Comparison of ENCODE assay signal across 27 cellular contexts in genomic region chrX:152658302-152658701, GRCh38. TPM values are rescaled to one million over a fixed set of nuclear protein-coding genes. Genes with fewer than 3 reads are reported as not detected.
DNase-seq lines count a peak whose midpoint lies in the region; ATAC-seq and TF ChIP-seq lines count a peak whose summit lies in the region.
"Had no signal": no experiment of that assay in that cellular context is flagged by ENCODE, and none has a peak within 500 bp of the region (broad histone marks: within the 10 kb centered on the region; RNA-seq: fewer than 3 reads in every experiment).

No MANE protein-coding gene starts in this region.

- H4K20me1 ChIP-seq in OCI-LY3 (ENCODE audit: insufficient read depth, low read length): no peaks in the 10 kb centered on the region

- H3K9me3 ChIP-seq in BE2C: no peaks in the 10 kb centered on the region
- H3K9me3 ChIP-seq in OCI-LY3 (ENCODE audit: insufficient read depth, low read length): no peaks in the 10 kb centered on the region
- H3K9me3 ChIP-seq: ascending aorta, gastrocnemius medialis, SJCRH30 had no signal

- no peak overlapping the region for H3K27ac ChIP-seq in OCI-LY3 (ENCODE audit: low read length)
- H3K27ac ChIP-seq: ascending aorta, gastrocnemius medialis, SJCRH30 had no signal

- H3K27me3 Mint-ChIP-seq in endothelial cell (ENCODE audit: unreplicated experiment): no peaks in the 10 kb centered on the region
- H3K27me3 Mint-ChIP-seq in chondrocyte (ENCODE audit: low read depth): no peaks in the 10 kb centered on the region

- no peak for ATAC-seq in Right ventricle myocardium inferior
- no peak for ATAC-seq in GM21576 (IDR thresholded peaks at IDR 0.05; ENCODE audit: unreplicated experiment)
- ATAC-seq: gastrocnemius medialis; stimulated activated naive CD8-positive, alpha-beta T cell treated with anti-CD3 and anti-CD28 coated beads, Interleukin-15, Interleukin-2, amounts not matched to agents 100 U/mL and 50 U/mL, for 24 hours had no signal

- H3K4me1 ChIP-seq in BE2C (no peaks in the 10 kb centered on the region), OCI-LY3 (ENCODE audit: low read length) (no peaks in the 10 kb centered on the region; the same call in 1 of the 2 replicates)
- H3K4me1 ChIP-seq: ascending aorta, gastrocnemius medialis, SJCRH30 had no signal

- H3K4me3 Mint-ChIP-seq in endothelial cell (ENCODE audit: unreplicated experiment): no peak overlapping the region
- no peak overlapping the region for H3K4me3 Mint-ChIP-seq in chondrocyte (ENCODE audit: unreplicated experiment)
- H3K4me3 Mint-ChIP-seq: activated naive CD8-positive, alpha-beta T cell; central memory CD8-positive, alpha-beta T cell had no signal

- no peak overlapping the region for H3K4me2 ChIP-seq in OCI-LY3 (ENCODE audit: low read length)

- H3K27me3 ChIP-seq in BE2C (no peaks in the 10 kb centered on the region), OCI-LY3 (ENCODE audit: low read depth, low read length) (no peaks in the 10 kb centered on the region)
- H3K27me3 ChIP-seq: ascending aorta, gastrocnemius medialis, SJCRH30 had no signal

- TF ChIP-seq CTCF in BE2C (IDR thresholded peaks at IDR 0.05; ENCODE audit: low read depth, low read length): peak; percentile 29
- TF ChIP-seq CTCF in GM20000 (IDR thresholded peaks at IDR 0.05; ENCODE audit: extremely low read depth, missing control alignments): peak; percentile 5
- peak; percentile 22; the same call in 1 of the 2 replicates for TF ChIP-seq CTCF in OCI-LY3 (IDR thresholded peaks at IDR 0.05; ENCODE audit: low read depth, low read length)
- TF ChIP-seq CTCF in endothelial cell (IDR thresholded peaks at IDR 0.05; ENCODE audit: unreplicated experiment): no peak
- no peak for TF ChIP-seq CTCF in chondrocyte (IDR thresholded peaks at IDR 0.05)

- no peak overlapping the region for H3K9ac ChIP-seq in OCI-LY3 (ENCODE audit: low read length)

- H3K4me1 Mint-ChIP-seq in endothelial cell (ENCODE audit: unreplicated experiment): no peaks in the 10 kb centered on the region
- H3K4me1 Mint-ChIP-seq in chondrocyte (ENCODE audit: low read depth): no peaks in the 10 kb centered on the region
- H3K4me1 Mint-ChIP-seq: central memory CD8-positive, alpha-beta T cell had no signal

- intact Hi-C loops in Right ventricle myocardium inferior (cut with DNase I): no loop called here

- no peaks in the 10 kb centered on the region for H3K79me2 ChIP-seq in OCI-LY3 (ENCODE audit: low read length)

- H3K36me3 Mint-ChIP-seq in endothelial cell (ENCODE audit: low read depth, unreplicated experiment): no peaks in the 10 kb centered on the region
- no peaks in the 10 kb centered on the region for H3K36me3 Mint-ChIP-seq in chondrocyte (ENCODE audit: low read depth)
- H3K36me3 Mint-ChIP-seq: activated naive CD8-positive, alpha-beta T cell had no signal

- no peak for DNase-seq in BE2C
- no peak for DNase-seq in GM20000 (ENCODE audit: low spot score)
- peak; percentile 25 for DNase-seq in endothelial cell (ENCODE audit: low spot score)
- no peak for DNase-seq in chondrocyte (ENCODE audit: low spot score)
- DNase-seq in Right ventricle myocardium inferior (ENCODE audit: missing footprints): no peak
- DNase-seq in SK-N-DZ (ENCODE audit: low spot score): no peak
- DNase-seq: activated CD4-positive, alpha-beta T cell treated with anti-CD3 and anti-CD28 coated beads, Interleukin-2, amount 50 U/mL, for 1 hour; effector CD4-positive, alpha-beta T cell; gastrocnemius medialis; kidney glomerular epithelial cell; NCI-H1436 treated with DMSO at 0.1 percent for 48 hours; NCI-H2171 treated with DMSO at 0.1 percent for 48 hours; nucleus accumbens; OCI-M1; SJCRH30; stimulated activated CD4-positive, alpha-beta T cell treated with anti-CD3 and anti-CD28 coated beads, Interleukin-4, amount 100 ng/mL, for 24 hours; stimulated activated naive CD8-positive, alpha-beta T cell treated with anti-CD3 and anti-CD28 coated beads, Interleukin-15, Interleukin-2, amounts not matched to agents 100 U/mL and 50 U/mL, for 24 hours had no signal

- H3K36me3 ChIP-seq in BE2C (no peaks in the 10 kb centered on the region), OCI-LY3 (replicated peaks; ENCODE audit: low read depth, low read length) (no peaks in the 10 kb centered on the region)
- H3K36me3 ChIP-seq: ascending aorta, gastrocnemius medialis, SJCRH30 had no signal

- H3K27ac Mint-ChIP-seq in endothelial cell (ENCODE audit: unreplicated experiment) (no peak overlapping the region), chondrocyte (ENCODE audit: unreplicated experiment) (no peak overlapping the region)
- H3K27ac Mint-ChIP-seq: activated naive CD8-positive, alpha-beta T cell had no signal

- H2AFZ ChIP-seq in OCI-LY3 (ENCODE audit: low read depth, low read length): no peak overlapping the region

- H3K4me3 ChIP-seq in BE2C (ENCODE audit: low read depth, low read length) (no peak overlapping the region), OCI-LY3 (ENCODE audit: low read length) (no peak overlapping the region)
- H3K4me3 ChIP-seq: ascending aorta, gastrocnemius medialis, SJCRH30 had no signal

- H3K9me3 Mint-ChIP-seq in endothelial cell (ENCODE audit: unreplicated experiment): no peaks in the 10 kb centered on the region
- peaks cover 19% of the 10 kb centered on the region for H3K9me3 Mint-ChIP-seq in chondrocyte (ENCODE audit: low read depth)
- H3K9me3 Mint-ChIP-seq: central memory CD8-positive, alpha-beta T cell had no signal

RNA-seq across cellular contexts. Expression of gene GABRQ, which starts 20.6 kb away (rescaled TPM):
- 0.28 TPM for polyA plus RNA-seq in BE2C (2012; ENCODE audit: insufficient read depth, insufficient read length, low read depth)
- 0.41 TPM for total RNA-seq in endothelial cell (ENCODE audit: unreplicated experiment)
- not detected in 3 replicates for total RNA-seq in chondrocyte
- total RNA-seq in Right ventricle myocardium inferior: not detected
- polyA plus RNA-seq in SK-N-DZ (2014; cell fraction: cytosol; rRNA removed): 1.4 and 1.9 TPM in 2 replicates
- 0.88 and 1.2 TPM in 2 replicates for polyA plus RNA-seq in SK-N-DZ (2014; cell fraction: nucleus; rRNA removed)
- total RNA-seq: ascending aorta, gastrocnemius medialis, lung microvascular endothelial cell had no signal

RNA-seq across cellular contexts. Expression of gene MAGEA3, which starts 40.3 kb away (rescaled TPM):
- not detected for polyA plus RNA-seq in BE2C (2012; ENCODE audit: insufficient read depth, insufficient read length, low read depth)
- not detected for total RNA-seq in endothelial cell (ENCODE audit: unreplicated experiment)
- total RNA-seq in chondrocyte: not detected in 3 replicates
- not detected for total RNA-seq in Right ventricle myocardium inferior
- polyA plus RNA-seq in SK-N-DZ (2014; cell fraction: cytosol; rRNA removed): 149 and 152 TPM in 2 replicates
- polyA plus RNA-seq in SK-N-DZ (2014; cell fraction: nucleus; rRNA removed): 64.6 and 80.9 TPM in 2 replicates
- total RNA-seq: ascending aorta; gastrocnemius medialis; lung microvascular endothelial cell; T-helper 2 cell treated with Interferon-gamma antibody and Interleukin-4, amounts not matched to agents 100 ng/mL and 5 ng/mL, for 36 hours had no signal
- polyA plus RNA-seq: esophagus had no signal

RNA-seq across cellular contexts. Expression of gene CSAG2, which starts 50.8 kb away (rescaled TPM):
- polyA plus RNA-seq in BE2C (2012; ENCODE audit: insufficient read depth, insufficient read length, low read depth): not detected
- total RNA-seq in endothelial cell (ENCODE audit: unreplicated experiment) (not detected), chondrocyte (not detected in 3 replicates), Right ventricle myocardium inferior (not detected)
- polyA plus RNA-seq in SK-N-DZ (2014; cell fraction: cytosol; rRNA removed): not detected in 2 replicates
- polyA plus RNA-seq in SK-N-DZ (2014; cell fraction: nucleus; rRNA removed): not detected in 2 replicates
- total RNA-seq: ascending aorta; Daoy; gastrocnemius medialis; lung microvascular endothelial cell; SJCRH30; T-helper 2 cell treated with Interferon-gamma antibody and Interleukin-4, amounts not matched to agents 100 ng/mL and 5 ng/mL, for 36 hours had no signal
- polyA plus RNA-seq: esophagus had no signal

RNA-seq across cellular contexts. Expression of gene MAGEA2B, which starts 56.1 kb away (rescaled TPM):
- 6.6 TPM for polyA plus RNA-seq in BE2C (2012; ENCODE audit: insufficient read depth, insufficient read length, low read depth)
- total RNA-seq in endothelial cell (ENCODE audit: unreplicated experiment) (0.97 TPM), chondrocyte (not detected in 3 replicates), Right ventricle myocardium inferior (not detected)
- polyA plus RNA-seq in SK-N-DZ (2014; cell fraction: cytosol; rRNA removed): 33.4 and 55.0 TPM in 2 replicates
- polyA plus RNA-seq in SK-N-DZ (2014; cell fraction: nucleus; rRNA removed): 47.2 and 54.9 TPM in 2 replicates
- total RNA-seq: ascending aorta; gastrocnemius medialis; lung microvascular endothelial cell; T-helper 2 cell treated with Interferon-gamma antibody and Interleukin-4, amounts not matched to agents 100 ng/mL and 5 ng/mL, for 36 hours had no signal
- polyA plus RNA-seq: esophagus, thymus had no signal

Comparison
In these comparisons a context has a peak if more than half of its experiments do, and no peak if none do; other contexts are left out.
1. CTCF ChIP-seq: peak in BE2C (single experiment), GM20000 (single experiment) and OCI-LY3 (single experiment); none in endothelial cell (single experiment) and chondrocyte (single experiment).